In genomic region chr10:69426376-69426727, GRCh38 we compare ENCODE assay signal across 1 cellular context.
TF ChIP-seq lines count a peak whose summit lies in the region.

No MANE protein-coding gene starts in this region.

TF ChIP-seq in endothelial cell of umbilical vein, 7 proteins besides CTCF, POLR2A, EP300 and RAD21:
- TF ChIP-seq MAX (IDR thresholded peaks at IDR 0.05; ENCODE audit: insufficient read depth, insufficient read length) (no peak), EZH2 (IDR thresholded peaks at IDR 0.05; ENCODE audit: borderline replicate concordance, low read depth, low read length, severe bottlenecking) (no peak), FOS (IDR thresholded peaks at IDR 0.05; ENCODE audit: borderline replicate concordance, insufficient read depth, low read length) (no peak), JUN (IDR thresholded peaks at IDR 0.05; ENCODE audit: borderline replicate concordance, insufficient read depth, insufficient read length, low read depth) (no peak), POLR2AphosphoS5 (IDR thresholded peaks at IDR 0.05; ENCODE audit: insufficient read depth, low read depth, low read length) (no peak), GATA2 (IDR thresholded peaks at IDR 0.05; ENCODE audit: insufficient read depth, insufficient read length, low read depth, low read length) (no peak), MYC (IDR thresholded peaks at IDR 0.05; ENCODE audit: low read depth, low read length) (no peak)
